Comparison of ENCODE assay signal across 14 cellular contexts in the genomic region with DNA sequence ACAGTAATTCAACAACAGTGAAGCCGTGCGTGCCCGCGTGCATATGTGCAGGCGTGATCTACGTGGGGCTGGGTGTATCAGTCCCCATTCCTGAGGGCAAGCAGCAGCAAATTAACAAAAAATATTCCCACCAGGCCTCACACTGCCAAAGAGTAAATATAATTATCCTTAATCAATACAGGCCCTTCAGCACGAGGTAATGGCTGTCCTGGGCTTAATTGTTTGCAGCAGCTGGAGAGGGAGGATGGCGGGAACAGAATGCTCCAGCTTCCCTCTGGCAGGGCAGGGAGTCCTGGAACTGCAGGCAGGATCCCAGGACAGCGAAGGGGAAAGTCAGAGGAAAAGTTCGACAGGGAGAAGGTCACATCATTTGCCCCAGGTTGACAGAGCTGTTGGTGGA.
"Had no signal": no experiment of that assay in that cellular context is flagged by ENCODE, and none has a peak within 500 bp of the region (broad histone marks: within the 10 kb centered on the region; RNA-seq: fewer than 3 reads in every experiment).

No MANE protein-coding gene starts in this region.

- H3K27me3 ChIP-seq: tibial artery, uterus had no signal

- H3K36me3 ChIP-seq: tibial artery, uterus had no signal

- DNase-seq: activated CD4-positive, alpha-beta T cell treated with anti-CD3 and anti-CD28 coated beads, Interleukin-2, amount 50 U/mL, for 1 hour; activated naive CD8-positive, alpha-beta T cell treated with anti-CD3 and anti-CD28 coated beads, Interleukin-2, amount 10 ng/mL, durations not matched to agents 7 days and 5 days; islet precursor cell; naive thymus-derived CD8-positive, alpha-beta T cell; stimulated activated CD4-positive, alpha-beta T cell treated with anti-CD3 and anti-CD28 coated beads, Interleukin-2, amount 100 ng/mL, for 48 hours; tibial artery; uterus had no signal

- ATAC-seq: activated CD4-positive, CD25-positive, alpha-beta regulatory T cell treated with anti-CD3 and anti-CD28 coated beads, Interleukin-2, amount 50 U/mL, for 24 hours; esophagus mucosa; left lobe of liver; naive thymus-derived CD8-positive, alpha-beta T cell; stimulated activated memory B cell treated with anti-CD40 and anti-IgM and Interleukin-4, amounts not matched to agents 10 μg/mL and 1 μg/mL and 100 μg/mL, for 72 hours had no signal

- H3K9me3 ChIP-seq: tibial artery, uterus had no signal

- H3K27ac ChIP-seq: coronary artery, hepatocyte, parathyroid adenoma, tibial artery, uterus had no signal

- H3K4me1 ChIP-seq: parathyroid adenoma, tibial artery, uterus had no signal

- H3K4me3 ChIP-seq: coronary artery, hepatocyte, tibial artery, uterus had no signal
